In genomic region chrX:100350704-100351489, GRCh38 we compare ENCODE assay signal across 39 cellular contexts. TPM values are rescaled to one million over a fixed set of nuclear protein-coding genes. Genes with fewer than 3 reads are reported as not detected.
"Had no signal": no experiment of that assay in that cellular context is flagged by ENCODE, and none has a peak within 500 bp of the region (broad histone marks: within the 10 kb centered on the region; RNA-seq: fewer than 3 reads in every experiment).

No MANE protein-coding gene starts in this region.

- H3K36me3 Mint-ChIP-seq: activated naive CD8-positive, alpha-beta T cell treated with anti-CD3 and anti-CD28 coated beads for 36 hours had no signal

- H3K36me3 ChIP-seq: brain microvascular endothelial cell had no signal

- H3K9me3 Mint-ChIP-seq: activated CD8-positive, alpha-beta T cell treated with anti-CD3 and anti-CD28 coated beads for 36 hours; activated naive CD8-positive, alpha-beta T cell treated with anti-CD3 and anti-CD28 coated beads for 36 hours; activated T-cell treated with anti-CD3 and anti-CD28 coated beads, Interleukin-2, amount 50 U/mL, for 72 hours; activated T-helper 17 cell treated with anti-CD3 and anti-CD28 coated beads, Interleukin-2, amount 50 U/mL, for 72 hours had no signal

- DNase-seq: activated CD4-positive, alpha-beta T cell treated with anti-CD3 and anti-CD28 coated beads for 1 hour; activated CD4-positive, alpha-beta T cell treated with anti-CD3 and anti-CD28 coated beads for 48 hours; activated CD4-positive, alpha-beta T cell treated with anti-CD3 and anti-CD28 coated beads, Interleukin-2, amount 50 U/mL, for 4 hours; activated CD4-positive, CD25-positive, alpha-beta regulatory T cell; activated CD8-positive, alpha-beta T cell treated with anti-CD3 and anti-CD28 coated beads for 36 hours; activated effector memory CD4-positive, alpha-beta T cell treated with anti-CD3 and anti-CD28 coated beads, Interleukin-2, amount 50 U/mL, for 16 hours; activated naive CD4-positive, alpha-beta T cell; activated naive CD4-positive, alpha-beta T cell treated with anti-CD3 and anti-CD28 coated beads, Interleukin-2, amount 50 U/mL, for 16 hours; activated naive CD8-positive, alpha-beta T cell treated with anti-CD3 and anti-CD28 coated beads for 36 hours; activated T-cell treated with anti-CD3 and anti-CD28 coated beads, Interleukin-2, amount 50 U/mL, for 1 hour; activated T-cell treated with anti-CD3 and anti-CD28 coated beads, Interleukin-2, amount 50 U/mL, for 72 hours; amniotic stem cell; aorta; brain microvascular endothelial cell; central memory CD4-positive, alpha-beta T cell; NCI-H1092 treated with DMSO at 0.1 percent for 48 hours; NCI-H1417; NCI-H146; NCI-H187; NCI-H2029 treated with DMSO at 0.1 percent for 48 hours; NCI-H2107; NCI-H226; NCI-H446 treated with DMSO at 0.1 percent for 48 hours; NCI-H524; NK-92 treated with Interleukin-12 subunit alpha and Interleukin-12 subunit beta, amount 100 ng/mL, for 24 hours; PC-9; SIG-M5; T-helper 1 cell; T-helper 2 cell; T-helper 9 cell had no signal

- H2AFZ ChIP-seq: PC-9 had no signal

- FAIRE-seq: RCC 7860 had no signal

- H3K27me3 ChIP-seq: brain microvascular endothelial cell had no signal

- H3K27ac ChIP-seq: brain microvascular endothelial cell, PC-9, RWPE1, VCaP had no signal

- H3K4me3 ChIP-seq: PC-9 had no signal

- ATAC-seq: activated CD8-positive, alpha-beta T cell treated with anti-CD3 and anti-CD28 coated beads for 36 hours; activated T-cell treated with anti-CD3 and anti-CD28 coated beads, Interleukin-2, amount 50 U/mL, for 72 hours; activated T-helper 17 cell treated with anti-CD3 and anti-CD28 coated beads, Interleukin-2, amount 50 U/mL, for 72 hours; Right ventricle myocardium inferior; SK-N-SH treated with all-trans-retinoic acid at 6 μM for 48 hours had no signal

- H3K27me3 Mint-ChIP-seq: activated CD8-positive, alpha-beta T cell treated with anti-CD3 and anti-CD28 coated beads for 36 hours; activated naive CD8-positive, alpha-beta T cell treated with anti-CD3 and anti-CD28 coated beads for 36 hours; activated T-helper 17 cell treated with anti-CD3 and anti-CD28 coated beads, Interleukin-2, amount 50 U/mL, for 72 hours had no signal

- H3K4me2 ChIP-seq: PC-9 had no signal

- H3K27ac Mint-ChIP-seq: activated CD8-positive, alpha-beta T cell treated with anti-CD3 and anti-CD28 coated beads for 36 hours; activated naive CD8-positive, alpha-beta T cell treated with anti-CD3 and anti-CD28 coated beads for 36 hours; activated T-cell treated with anti-CD3 and anti-CD28 coated beads, Interleukin-2, amount 50 U/mL, for 72 hours; activated T-helper 17 cell treated with anti-CD3 and anti-CD28 coated beads, Interleukin-2, amount 50 U/mL, for 72 hours had no signal

- H3K4me3 Mint-ChIP-seq: activated CD8-positive, alpha-beta T cell treated with anti-CD3 and anti-CD28 coated beads for 36 hours; activated naive CD8-positive, alpha-beta T cell treated with anti-CD3 and anti-CD28 coated beads for 36 hours; activated T-cell treated with anti-CD3 and anti-CD28 coated beads, Interleukin-2, amount 50 U/mL, for 72 hours; activated T-helper 17 cell treated with anti-CD3 and anti-CD28 coated beads, Interleukin-2, amount 50 U/mL, for 72 hours had no signal

- H3K4me1 Mint-ChIP-seq: activated naive CD8-positive, alpha-beta T cell treated with anti-CD3 and anti-CD28 coated beads for 36 hours; activated T-helper 17 cell treated with anti-CD3 and anti-CD28 coated beads, Interleukin-2, amount 50 U/mL, for 72 hours had no signal

RNA-seq across cellular contexts. Expression of gene PCDH19, which starts 59.2 kb away (rescaled TPM):
- total RNA-seq: activated CD8-positive, alpha-beta memory T cell treated with anti-CD3 and anti-CD28 coated beads for 36 hours; activated CD8-positive, alpha-beta T cell treated with anti-CD3 and anti-CD28 coated beads for 36 hours; activated naive CD8-positive, alpha-beta T cell treated with anti-CD3 and anti-CD28 coated beads for 36 hours; activated T-cell treated with anti-CD3 and anti-CD28 coated beads, Interleukin-2, amount 50 U/mL, for 72 hours; activated T-helper 17 cell treated with anti-CD3 and anti-CD28 coated beads, Interleukin-2, amount 50 U/mL, for 72 hours; OCI-LY7; SK-MEL-5 had no signal
